ENCODE assay signal across 20 cellular contexts in genomic region chr9:75814667-75815066, GRCh38.
"Had no signal": no experiment of that assay in that cellular context is flagged by ENCODE, and none has a peak within 500 bp of the region (broad histone marks: within the 10 kb centered on the region; RNA-seq: fewer than 3 reads in every experiment).

No MANE protein-coding gene starts in this region.

- H3K36me3 ChIP-seq: ascending aorta, upper lobe of right lung had no signal

- DNase-seq: activated CD4-positive, alpha-beta T cell treated with anti-CD3 and anti-CD28 coated beads, Interleukin-2, amount 50 U/mL, for 48 hours; activated CD4-positive, CD25-positive, alpha-beta regulatory T cell treated with anti-CD3 and anti-CD28 coated beads, Interleukin-2, amount 50 U/mL, for 72 hours; activated gamma-delta T cell treated with Interleukin-2 at 50 U/mL for 16 hours; activated naive CD8-positive, alpha-beta T cell treated with anti-CD3 and anti-CD28 coated beads, Interleukin-2, amount 10 ng/mL, durations not matched to agents 7 days and 5 days; activated T-cell treated with anti-CD3 and anti-CD28 coated beads, Interleukin-2, amount 50 U/mL, for 72 hours; caudate nucleus; effector CD4-positive, alpha-beta T cell; erythroblast; hypothalamus; left cardiac atrium; stimulated activated CD4-positive, alpha-beta T cell treated with anti-CD3 and anti-CD28 coated beads, Interleukin-4, amount 100 ng/mL, for 24 hours; testis; upper lobe of right lung had no signal

- H3K27me3 ChIP-seq: ascending aorta, testis, upper lobe of right lung had no signal

- H3K4me3 Mint-ChIP-seq: activated naive CD8-positive, alpha-beta T cell treated with anti-CD3 and anti-CD28 coated beads, Interleukin-2, amount 10 ng/mL, durations not matched to agents 7 days and 5 days; activated T-cell treated with anti-CD3 and anti-CD28 coated beads, Interleukin-2, amount 50 U/mL, for 72 hours; nephron; stimulated activated naive CD8-positive, alpha-beta T cell treated with anti-CD3 and anti-CD28 coated beads, Interleukin-15, Interleukin-2, amounts not matched to agents 100 ng/mL and 50 ng/mL, for 24 hours; T-helper 2 cell treated with Interferon-gamma antibody and Interleukin-4, amounts not matched to agents 5 μg/mL and 100 μg/mL, for 36 hours had no signal

- H3K4me1 Mint-ChIP-seq: activated naive CD8-positive, alpha-beta T cell treated with anti-CD3 and anti-CD28 coated beads, Interleukin-2, amount 10 ng/mL, durations not matched to agents 7 days and 5 days; nephron had no signal

- H3K27me3 Mint-ChIP-seq: activated naive CD8-positive, alpha-beta T cell treated with anti-CD3 and anti-CD28 coated beads, Interleukin-2, amount 10 ng/mL, durations not matched to agents 7 days and 5 days had no signal

- H3K27ac ChIP-seq: ascending aorta, coronary artery, testis, upper lobe of right lung had no signal

- H3K4me1 ChIP-seq: ascending aorta, testis, upper lobe of right lung had no signal

- H3K36me3 Mint-ChIP-seq: activated naive CD8-positive, alpha-beta T cell treated with anti-CD3 and anti-CD28 coated beads, Interleukin-2, amount 10 ng/mL, durations not matched to agents 7 days and 5 days had no signal

- H3K9me3 ChIP-seq: testis had no signal

- ATAC-seq: activated T-cell treated with anti-CD3 and anti-CD28 coated beads, Interleukin-2, amount 50 U/mL, for 72 hours; left cardiac atrium; sciatic nerve; upper lobe of right lung had no signal

- H3K27ac Mint-ChIP-seq: activated naive CD8-positive, alpha-beta T cell treated with anti-CD3 and anti-CD28 coated beads, Interleukin-2, amount 10 ng/mL, durations not matched to agents 7 days and 5 days; activated T-cell treated with anti-CD3 and anti-CD28 coated beads, Interleukin-2, amount 50 U/mL, for 72 hours; nephron; stimulated activated naive CD8-positive, alpha-beta T cell treated with anti-CD3 and anti-CD28 coated beads, Interleukin-15, Interleukin-2, amounts not matched to agents 100 ng/mL and 50 ng/mL, for 24 hours; T-helper 2 cell treated with Interferon-gamma antibody and Interleukin-4, amounts not matched to agents 5 μg/mL and 100 μg/mL, for 36 hours had no signal

- H3K4me3 ChIP-seq: ascending aorta, coronary artery, lung, testis, upper lobe of right lung had no signal
